Comparison of ENCODE assay signal across 31 cellular contexts in the genomic region with DNA sequence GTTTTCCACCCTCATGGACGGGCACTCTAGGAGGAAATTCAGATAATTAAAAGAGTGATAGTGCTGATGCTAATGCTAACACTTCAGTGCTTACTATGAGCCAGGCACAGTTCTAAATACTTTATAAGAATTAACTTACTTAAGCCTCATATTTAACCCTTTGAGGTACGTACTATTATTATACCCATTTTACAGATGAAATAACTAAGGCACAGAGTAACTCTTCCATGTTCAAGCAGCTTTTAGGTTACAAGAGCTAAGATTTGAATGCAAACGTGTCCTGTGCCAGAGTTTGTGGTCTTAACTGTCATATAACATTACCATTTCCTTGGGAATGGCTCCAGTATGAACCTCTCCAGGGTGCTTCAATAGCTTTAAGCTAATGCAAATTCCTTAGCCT.
"Had no signal": no experiment of that assay in that cellular context is flagged by ENCODE, and none has a peak within 500 bp of the region (broad histone marks: within the 10 kb centered on the region; RNA-seq: fewer than 3 reads in every experiment).

No MANE protein-coding gene starts in this region.

- H3K36me3 ChIP-seq: neutrophil, ovary, spleen, suprapubic skin, tibial artery, upper lobe of left lung, vagina had no signal

- H3K9me3 ChIP-seq: neutrophil, ovary, psoas muscle, spleen, suprapubic skin, testis, tibial artery, upper lobe of left lung, vagina had no signal

- H3K4me2 ChIP-seq: smooth muscle cell had no signal

- DNase-seq: naive thymus-derived CD8-positive, alpha-beta T cell; nephron progenitor cell; nucleus accumbens; ovary; posterior cingulate gyrus; psoas muscle; right cardiac atrium; spleen; stimulated activated CD4-positive, alpha-beta T cell treated with anti-CD3 and anti-CD28 coated beads, Interleukin-12 subunit alpha, Interleukin-12 subunit beta, amount 100 ng/mL, for 4 hours; stimulated activated CD4-positive, alpha-beta T cell treated with anti-CD3 and anti-CD28 coated beads, Interleukin-1b, Interleukin-23, amount 100 ng/mL, for 48 hours; stimulated activated CD4-positive, alpha-beta T cell treated with anti-CD3 and anti-CD28 coated beads, Interleukin-4, amount 100 ng/mL, for 1 hour; stimulated activated CD4-positive, alpha-beta T cell treated with anti-CD3 and anti-CD28 coated beads, Interleukin-4, amount 100 ng/mL, for 4 hours; stimulated activated CD8-positive, alpha-beta memory T cell treated with anti-CD3 and anti-CD28 coated beads, Interleukin-4, amount 100 ng/mL, for 48 hours; stimulated activated naive CD4-positive, alpha-beta T cell; stimulated activated naive CD8-positive, alpha-beta T cell treated with anti-CD3 and anti-CD28 coated beads, Interleukin-15, amount 100 ng/mL, for 72 hours; stimulated activated naive CD8-positive, alpha-beta T cell treated with anti-CD3 and anti-CD28 coated beads, Interleukin-15, Interleukin-2, amounts not matched to agents 100 U/mL and 50 U/mL, for 24 hours; substantia nigra; testis; tibial artery; trophoblast cell; upper lobe of left lung had no signal

- H3K9ac ChIP-seq: parathyroid adenoma had no signal

- FAIRE-seq: urothelium cell line had no signal

- H3K79me2 ChIP-seq: parathyroid adenoma had no signal

- H3K27me3 ChIP-seq: ovary, suprapubic skin, testis, upper lobe of left lung, vagina had no signal

- H2AFZ ChIP-seq: parathyroid adenoma had no signal

- H3K4me1 ChIP-seq: parathyroid adenoma, psoas muscle, spleen, suprapubic skin, testis, tibial artery, upper lobe of left lung, vagina had no signal

- H3K4me3 ChIP-seq: ovary, psoas muscle, skin epidermis, smooth muscle cell, spleen, suprapubic skin, testis, tibial artery, upper lobe of left lung, vagina had no signal

- ATAC-seq: naive thymus-derived CD8-positive, alpha-beta T cell; natural killer cell treated with Interleukin-12 subunit alpha and Interleukin-12 subunit beta and Interleukin-15 and Interleukin-18, amount 100 ng/mL, for 72 hours; psoas muscle; right cardiac atrium; sciatic nerve; stimulated activated memory B cell treated with anti-CD40 and anti-IgM and Interleukin-4, amounts not matched to agents 10 μg/mL and 1 μg/mL and 100 μg/mL, for 72 hours; stimulated activated naive CD8-positive, alpha-beta T cell treated with anti-CD3 and anti-CD28 coated beads, Interleukin-15, amount 100 ng/mL, for 72 hours; stimulated activated naive CD8-positive, alpha-beta T cell treated with anti-CD3 and anti-CD28 coated beads, Interleukin-15, Interleukin-2, amounts not matched to agents 100 U/mL and 50 U/mL, for 24 hours had no signal

- H3K27ac ChIP-seq: neutrophil, ovary, parathyroid adenoma, psoas muscle, skin epidermis, spleen, suprapubic skin, testis, tibial artery, upper lobe of left lung, vagina had no signal
